Comparison of ENCODE assay signal across 23 cellular contexts in genomic region chrX:154829926-154830442, GRCh38. TPM values are rescaled to one million over a fixed set of nuclear protein-coding genes. Genes with fewer than 3 reads are reported as not detected.
"Had no signal": no experiment of that assay in that cellular context is flagged by ENCODE, and none has a peak within 500 bp of the region (broad histone marks: within the 10 kb centered on the region; RNA-seq: fewer than 3 reads in every experiment).

No MANE protein-coding gene starts in this region.

- H3K4me1 ChIP-seq: ascending aorta, breast epithelium, upper lobe of right lung had no signal

- H3K27ac ChIP-seq: ascending aorta, breast epithelium, coronary artery, thoracic aorta, upper lobe of right lung had no signal

- H3K9me3 ChIP-seq: ascending aorta, spleen, thoracic aorta, upper lobe of right lung had no signal

- FAIRE-seq: frontal cortex, kidney had no signal

- DNase-seq: activated CD4-positive, alpha-beta memory T cell treated with anti-CD3 and anti-CD28 coated beads, Interleukin-2, amount 10 ng/mL, durations not matched to agents 7 days and 5 days; activated CD4-positive, alpha-beta T cell treated with anti-CD3 and anti-CD28 coated beads for 48 hours; activated CD8-positive, alpha-beta memory T cell treated with anti-CD3 and anti-CD28 coated beads, Interleukin-2, amount 10 ng/mL, durations not matched to agents 7 days and 5 days; activated naive CD4-positive, alpha-beta T cell treated with anti-CD3 and anti-CD28 coated beads for 36 hours; hypothalamus; kidney; midbrain; nephron progenitor cell; nucleus accumbens; spleen; stimulated activated CD4-positive, alpha-beta T cell treated with anti-CD3 and anti-CD28 coated beads, Interleukin-4, amount 100 ng/mL, for 4 hours; stimulated activated naive B cell treated with anti-CD40 and anti-IgM and Interleukin-4, amounts not matched to agents 10 μg/mL and 1 μg/mL and 100 μg/mL, for 72 hours; upper lobe of right lung had no signal

- H3K4me3 ChIP-seq: ascending aorta, breast epithelium, coronary artery, lung, spleen, thoracic aorta, upper lobe of right lung had no signal

- H3K36me3 ChIP-seq: ascending aorta, breast epithelium, spleen, thoracic aorta, upper lobe of right lung had no signal

- ATAC-seq: activated CD8-positive, alpha-beta memory T cell treated with anti-CD3 and anti-CD28 coated beads, Interleukin-2, amount 10 ng/mL, durations not matched to agents 7 days and 5 days; left lobe of liver; upper lobe of right lung had no signal

- H3K27me3 ChIP-seq: ascending aorta, spleen, upper lobe of right lung had no signal

RNA-seq across cellular contexts. Expression of gene SMIM9, which starts 4.5 kb away (rescaled TPM):
- total RNA-seq: activated CD4-positive, alpha-beta memory T cell treated with anti-CD3 and anti-CD28 coated beads, Interleukin-2, amount 10 ng/mL, durations not matched to agents 7 days and 5 days; activated naive CD4-positive, alpha-beta T cell treated with anti-CD3 and anti-CD28 coated beads for 36 hours; ascending aorta; breast epithelium; frontal cortex; kidney; left lobe of liver; myocyte; renal cortical epithelial cell; thoracic aorta; upper lobe of right lung had no signal
- polyA plus RNA-seq: esophagus, lung, spleen had no signal
